Comparison of ENCODE assay signal across 15 cellular contexts in the genomic region with DNA sequence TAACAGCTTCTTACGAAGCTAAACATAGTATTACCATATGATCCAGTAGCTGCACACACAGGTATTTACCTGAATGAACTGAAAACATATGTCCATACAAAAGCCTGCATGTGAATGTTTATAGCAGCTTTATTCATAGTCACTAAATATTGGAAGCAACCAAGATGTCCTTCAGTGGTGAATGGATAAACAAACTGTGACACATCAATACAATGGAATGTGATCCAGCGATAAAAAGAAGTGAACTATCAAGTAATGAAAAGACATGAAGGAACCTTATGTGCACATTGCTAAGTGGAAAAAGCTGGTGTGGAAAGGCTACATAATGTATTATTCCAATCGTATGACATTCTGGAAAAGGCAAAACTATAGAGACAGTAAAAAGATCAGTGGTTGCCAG.
"Had no signal": no experiment of that assay in that cellular context is flagged by ENCODE, and none has a peak within 500 bp of the region (broad histone marks: within the 10 kb centered on the region; RNA-seq: fewer than 3 reads in every experiment).

No MANE protein-coding gene starts in this region.

- H3K27ac ChIP-seq: adrenal gland, gastroesophageal sphincter, heart right ventricle, ovary had no signal

- H3K4me1 ChIP-seq: adrenal gland, gastroesophageal sphincter, heart right ventricle had no signal

- H3K36me3 ChIP-seq: adrenal gland, gastroesophageal sphincter, heart right ventricle, ovary had no signal

- H3K27me3 ChIP-seq: adrenal gland, gastroesophageal sphincter, heart right ventricle, ovary had no signal

- DNase-seq: activated B cell treated with CpG ODN at 0.5 μM for 24 hours; activated CD4-positive, alpha-beta T cell treated with anti-CD3 and anti-CD28 coated beads for 48 hours; activated CD8-positive, alpha-beta T cell treated with anti-CD3 and anti-CD28 coated beads for 36 hours; activated effector memory CD4-positive, alpha-beta T cell treated with anti-CD3 and anti-CD28 coated beads, Interleukin-2, amount 50 U/mL, for 16 hours; activated T-cell treated with anti-CD3 and anti-CD28 coated beads, Interleukin-2, amount 50 U/mL, for 4 hours; adrenal gland; effector CD8-positive, alpha-beta T cell; heart right ventricle; left colon; midbrain; ovary had no signal

- H3K9me3 ChIP-seq: adrenal gland, gastroesophageal sphincter, ovary had no signal

- FAIRE-seq: endothelial cell of umbilical vein had no signal

- H3K4me3 ChIP-seq: adrenal gland, gastroesophageal sphincter, heart right ventricle, lung, ovary had no signal

- ATAC-seq: activated CD8-positive, alpha-beta T cell treated with anti-CD3 and anti-CD28 coated beads for 36 hours; activated T-cell treated with anti-CD3 and anti-CD28 coated beads, Interleukin-2, amount 50 U/mL, for 4 hours; gastroesophageal sphincter; heart right ventricle; left colon; stimulated activated effector memory CD8-positive, alpha-beta T cell treated with anti-CD3 and anti-CD28 coated beads, Interleukin-12 subunit alpha, Interleukin-12 subunit beta, amount 100 ng/mL, for 72 hours had no signal
